In the genomic region with DNA sequence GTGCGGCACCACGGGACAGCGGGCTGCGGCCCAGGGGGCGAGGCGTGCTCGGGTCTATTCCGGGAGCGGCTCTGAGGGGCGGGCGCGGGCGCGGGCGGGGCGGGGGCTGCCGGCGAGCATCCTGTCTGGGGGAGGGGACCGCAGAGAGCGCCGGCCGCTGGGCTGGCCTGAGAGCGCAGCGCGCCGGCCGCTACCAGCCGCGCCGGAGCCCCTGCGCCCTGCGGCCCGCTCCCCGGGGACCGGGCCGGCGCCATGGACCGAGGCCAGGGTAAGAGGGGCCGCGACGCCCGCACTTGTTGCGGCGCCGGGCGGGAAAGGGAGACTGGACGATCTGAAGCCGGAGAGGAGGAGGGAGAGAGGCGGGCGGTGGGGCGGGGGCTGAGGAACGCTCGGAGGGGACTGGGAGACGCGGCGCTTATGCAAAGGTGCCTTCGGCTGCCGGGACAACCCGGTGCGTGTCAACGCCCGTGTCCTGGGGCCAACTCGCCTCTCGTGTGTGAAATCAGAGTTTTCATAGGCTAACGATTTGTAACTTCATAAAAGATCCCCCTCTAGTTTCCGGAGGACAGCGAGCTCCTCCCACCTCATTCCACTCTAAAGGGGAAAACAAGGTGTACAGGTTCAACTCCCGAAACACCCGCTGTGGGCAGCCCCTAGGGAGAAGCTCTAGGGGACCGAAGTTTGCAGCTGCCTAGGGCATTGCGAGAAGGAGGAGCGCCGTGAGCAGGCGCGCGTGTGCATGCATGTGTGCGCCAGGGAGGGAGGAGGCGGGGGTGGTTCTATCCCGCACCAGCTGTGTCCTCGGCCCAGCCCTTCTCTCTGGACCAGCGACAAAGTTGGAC, we compare ENCODE assay signal across 8 cellular contexts. TPM values are rescaled to one million over a fixed set of nuclear protein-coding genes. Genes with fewer than 3 reads are reported as not detected.
A peak's percentile ranks its signal among the peaks of the same experiment; 100 is the strongest.
DNase-seq lines count a peak whose midpoint lies in the region; ATAC-seq and TF ChIP-seq lines count a peak whose summit lies in the region.

TSS of gene AFAP1L1 (plus strand) at position 143 of the 842 bp plus-strand sequence. CDS start at position 253, 110 bp downstream.

- WGBS in transverse colon (ENCODE audit: low coverage in 1 of 2), 2 donors: 1% methylated on average over 23 of the region's 81 CpGs; no CpG with 5 or more reads in 1 of the 2 donors

- no peak within 1 kb of the TSS for H3K27ac ChIP-seq in muscle layer of duodenum (ENCODE audit: low read length)
- peak within 1 kb of the TSS; percentile 36 to 60 (median 48) for H3K27ac ChIP-seq in transverse colon

- intact Hi-C loops in transverse colon (cut with DNase I; ENCODE audit: low total_unique reads): loop anchor here (5.0 kb wide), 1 partner anchor 130 kb away; the partner anchor contains the start of gene ABLIM3

- H3K9me3 ChIP-seq in muscle layer of duodenum (ENCODE audit: control insufficient read depth in 1 of 2, low read length in 2 of 2): peaks cover 4 to 11% of the 10 kb centered on the region in 2 donors
- peaks cover 9 to 12% of the 10 kb centered on the region in 2 donors for H3K9me3 ChIP-seq in transverse colon

- H3K4me1 ChIP-seq in muscle layer of duodenum (ENCODE audit: control insufficient read depth in 1 of 2, insufficient read depth in 2 of 2, low read length in 2 of 2) (peaks cover 0 to 5% of the 10 kb centered on the region in 2 donors), transverse colon (peaks cover 0 to 15% (median 3%) of the 10 kb centered on the region in 4 donors)

- in situ Hi-C loops in transverse colon (cut with MboI; ENCODE audit: low pct_ligation_motif_present in 1 of 4, low pct_unique_long_range_greater_than_20kb in 1 of 4, low sequenced_read_pairs in 3 of 4): no loop called here

- no peak for TF ChIP-seq EP300 in transverse colon (IDR thresholded peaks at IDR 0.05; ENCODE audit: low read depth)

- H3K4me3 ChIP-seq in LNCaP clone FGC (ENCODE audit: low read depth, low read length): peak within 1 kb of the TSS; percentile 42
- peak within 1 kb of the TSS; percentile 69 to 79 for H3K4me3 ChIP-seq in muscle layer of duodenum (ENCODE audit: low read depth in 1 of 2, low read length in 2 of 2)
- H3K4me3 ChIP-seq in transverse colon: peak within 1 kb of the TSS; percentile 24 to 72 (median 50)

- TF ChIP-seq CTCF in LNCaP clone FGC (IDR thresholded peaks at IDR 0.05; ENCODE audit: control insufficient read depth, extremely low read depth, insufficient read depth): no peak
- no peak for TF ChIP-seq CTCF in transverse colon (IDR thresholded peaks at IDR 0.05)

- no peak for TF ChIP-seq POLR2A in transverse colon (IDR thresholded peaks at IDR 0.05)

- H3K36me3 ChIP-seq in muscle layer of duodenum (ENCODE audit: control insufficient read depth in 1 of 2, insufficient read depth in 2 of 2, low read length in 2 of 2): no peaks in the 10 kb centered on the region
- no peaks in the 10 kb centered on the region for H3K36me3 ChIP-seq in transverse colon

- ATAC-seq in HG02678 (IDR thresholded peaks at IDR 0.05; ENCODE audit: unreplicated experiment): no peak

- H3K27me3 ChIP-seq in muscle layer of duodenum (ENCODE audit: low read depth, low read length) (no peaks in the 10 kb centered on the region), transverse colon (peaks cover 36% of the 10 kb centered on the region)

- DNase-seq in EL (peak; percentile 65), LNCaP clone FGC (ENCODE audit: low read depth) (no peak), activated gamma-delta T cell (lab: John Stamatoyannopoulos, UW) (peak; percentile 11), fibroblast of the conjunctiva (ENCODE audit: low read depth) (peak; percentile 24), transverse colon (peak; percentile 48), DMS153 treated with DMSO at 0.1 percent for 48 hours (lab: John Stamatoyannopoulos, UW; ENCODE audit: unreplicated experiment) (no peak)

RNA-seq across cellular contexts. Expression of gene AFAP1L1, which starts in this region (rescaled TPM):
- total RNA-seq in transverse colon: 1 to 10 TPM; 2.2 to 4.1 (median 3.0) TPM

Comparison
In these comparisons a context has a peak if more than half of its experiments do, and no peak if none do; other contexts are left out.
1. DNase-seq: peak in EL (single experiment), activated gamma-delta T cell (single experiment), fibroblast of the conjunctiva (single experiment) and transverse colon (single experiment); none in LNCaP clone FGC (single experiment) and DMS153 treated with DMSO at 0.1 percent for 48 hours (single experiment).
2. Peak in every context shown above with its lines, with median percentiles within 50 percentile points of each other: H3K4me3 ChIP-seq.